10 cellular contexts compared by ENCODE assay signal in genomic region chr10:86413046-86413728, GRCh38. TPM values are rescaled to one million over a fixed set of nuclear protein-coding genes. Genes with fewer than 3 reads are reported as not detected.
DNase-seq lines count a peak whose midpoint lies in the region; ATAC-seq, FAIRE-seq and TF ChIP-seq lines count a peak whose summit lies in the region.
"Had no signal": no experiment of that assay in that cellular context is flagged by ENCODE, and none has a peak within 500 bp of the region (broad histone marks: within the 10 kb centered on the region; RNA-seq: fewer than 3 reads in every experiment).

No MANE protein-coding gene starts in this region.

- H3K9ac ChIP-seq in MM.1S (ENCODE audit: low read length) (peak overlapping the region; percentile 54), HepG2 (ENCODE audit: insufficient read depth, low read depth, low read length) (no peak overlapping the region)

- TF ChIP-seq EP300 in HepG2 (IDR thresholded peaks at IDR 0.05; ENCODE audit: low read depth in 2 of 2, low read length in 2 of 2) (no peak), HepG2 (CRISPR knock-in tag; IDR thresholded peaks at IDR 0.05; ENCODE audit: borderline replicate concordance) (no peak)

- in situ Hi-C loops in HepG2 (cut with HindIII; ENCODE audit: extremely low pct_ligation_motif_present, low pct_unique_long_range_greater_than_20kb), result no loop called here

- peak overlapping the region; percentile 82 for H3K4me2 ChIP-seq in MM.1S (ENCODE audit: low read depth, low read length)
- no peak overlapping the region for H3K4me2 ChIP-seq in HepG2 (ENCODE audit: low read depth, low read length)

- H3K27me3 ChIP-seq in MM.1S (replicated peaks; ENCODE audit: insufficient read depth, low read length), result no peaks in the 10 kb centered on the region
- no peaks in the 10 kb centered on the region for H3K27me3 ChIP-seq in HepG2 (ENCODE audit: control insufficient read depth in 1 of 2, insufficient read depth in 2 of 2, low read length in 2 of 2)

- H4K20me1 ChIP-seq in MM.1S (ENCODE audit: insufficient read depth, low read length) (no peaks in the 10 kb centered on the region), HepG2 (ENCODE audit: insufficient read depth, low read length) (no peaks in the 10 kb centered on the region)

- H3F3A ChIP-seq in MM.1S (ENCODE audit: insufficient read depth, low read length), result peaks cover 37% of the 10 kb centered on the region

- H2AFZ ChIP-seq in MM.1S (ENCODE audit: low read length) (peak overlapping the region; percentile 4; the same call in 1 of the 2 replicates), HepG2 (ENCODE audit: low read length) (no peak overlapping the region)

- DNase-seq in MM.1S (peak; percentile 87), SKM-1 treated with dmso at 0.1 percent for 144 hours (lab: John Stamatoyannopoulos, UW; ENCODE audit: unreplicated experiment) (no peak), DMS79 treated with DMSO at 0.1 percent for 48 hours (lab: John Stamatoyannopoulos, UW) (no peak), SK-N-DZ (ENCODE audit: low spot score) (no peak), HepG2 (ENCODE audit: low spot score) (no peak)
- DNase-seq: heart right ventricle had no signal

- H3K27ac ChIP-seq in MM.1S (ENCODE audit: low read length) (peak overlapping the region; percentile 91), HepG2 (ENCODE audit: extremely low read length, insufficient read depth, low read length) (no peak overlapping the region)

- H3K4me3 ChIP-seq in MM.1S (ENCODE audit: low read length) (peak overlapping the region; percentile 11; the same call in 1 of the 2 replicates), HepG2 (replicated peaks in 1 of 3; ENCODE audit: insufficient read depth in 1 of 3, low read depth in 2 of 3, low read length in 3 of 3) (no peak overlapping the region)
- H3K4me3 ChIP-seq: heart right ventricle had no signal

- TF ChIP-seq POLR2A in GM18505 (IDR thresholded peaks at IDR 0.05; ENCODE audit: borderline replicate concordance, extremely low read depth, insufficient read depth, insufficient read length) (no peak), HepG2 (IDR thresholded peaks at IDR 0.05; ENCODE audit: insufficient read depth in 1 of 2, low read depth in 2 of 2, low read length in 2 of 2) (no peak)

- no peaks in the 10 kb centered on the region for H3K9me2 ChIP-seq in MM.1S (replicated peaks; ENCODE audit: insufficient read depth, low read length)

- CTCF ChIA-PET in HepG2 (lab: Yijun Ruan, JAX; ENCODE audit: low intra/inter-chr PET ratio, low total read pairs), result no interaction called here

- H3K36me3 ChIP-seq in MM.1S (replicated peaks; ENCODE audit: insufficient read depth, low read length) (no peaks in the 10 kb centered on the region), HepG2 (replicated peaks in 1 of 2; ENCODE audit: control insufficient read depth in 1 of 2, insufficient read depth in 2 of 2, low read length in 2 of 2) (no peaks in the 10 kb centered on the region)
- H3K36me3 ChIP-seq: heart right ventricle had no signal

- intact Hi-C loops in HepG2 (cut with micrococcal nuclease; ENCODE audit: unreplicated experiment), result no loop called here

- H3K9me3 ChIP-seq in MM.1S (replicated peaks; ENCODE audit: insufficient read depth, low read length), result no peaks in the 10 kb centered on the region
- H3K9me3 ChIP-seq in HepG2 (ENCODE audit: low read length), result no peaks in the 10 kb centered on the region

- no peak for FAIRE-seq in HepG2 (lab: Jason Lieb, UNC)

- no TSS peak for BruUV-seq in HepG2 (replicated peaks; lab: Mats Ljungman, UMichigan)

- H3K79me2 ChIP-seq in MM.1S (ENCODE audit: low read length) (no peaks in the 10 kb centered on the region), HepG2 (ENCODE audit: insufficient read depth, low read length) (no peaks in the 10 kb centered on the region)

- TF ChIP-seq RAD21 in HepG2 (CRISPR knock-in tag; IDR thresholded peaks at IDR 0.05), result no peak

- POLR2A ChIA-PET in HepG2 (lab: Yijun Ruan, JAX), result no interaction called here

- H3K4me1 ChIP-seq in MM.1S (ENCODE audit: low read length) (peaks cover 38% of the 10 kb centered on the region), HepG2 (ENCODE audit: insufficient read depth, low read length) (peaks cover 37% of the 10 kb centered on the region)

- 90% methylated on average over 6 of the region's 6 CpGs for WGBS in HepG2 (ENCODE audit: low lambda C conversion rate)

- TF ChIP-seq CTCF in MM.1S (IDR thresholded peaks at IDR 0.05; ENCODE audit: low read length) (no peak), HepG2 (CRISPR knock-in tag; IDR thresholded peaks at IDR 0.05) (no peak)

- ATAC-seq in GM18505 (IDR thresholded peaks at IDR 0.05; ENCODE audit: unreplicated experiment), result peak; percentile 74
- ATAC-seq in GM21825 (IDR thresholded peaks at IDR 0.05; ENCODE audit: unreplicated experiment), result peak; percentile 71
- peak; percentile 65 for ATAC-seq in esophagus mucosa
- no peak for ATAC-seq in HepG2
- ATAC-seq: Panc1 had no signal

TF ChIP-seq in HepG2, 621 proteins besides CTCF, POLR2A, EP300 and RAD21:
- TF ChIP-seq SMYD3 (CRISPR knock-in tag; IDR thresholded peaks at IDR 0.05), result no peak
- no peak for TF ChIP-seq HOXA5 (CRISPR knock-in tag; IDR thresholded peaks at IDR 0.05)
- TF ChIP-seq ZNF44 (CRISPR knock-in tag; IDR thresholded peaks at IDR 0.05), result no peak
- no peak for TF ChIP-seq ZBTB43 (CRISPR knock-in tag; conservative IDR thresholded peaks at IDR 0.05)
- no peak for TF ChIP-seq GMEB2 (CRISPR knock-in tag; IDR thresholded peaks at IDR 0.05; ENCODE audit: low read depth)
- no peak for TF ChIP-seq CHD4 (IDR thresholded peaks at IDR 0.05; ENCODE audit: borderline replicate concordance, low read length)

RNA-seq across cellular contexts. Expression of gene GRID1, which starts 46.6 kb away (rescaled TPM):
- total RNA-seq in esophagus mucosa (0.68 TPM), HepG2 (2016; rRNA removed; fragmentation: Illumina TruSeq; extraction: Trizol) (not detected in 2 replicates)
- polyA plus RNA-seq in SK-N-DZ (2014; cell fraction: cytosol; rRNA removed), result 7.1 and 8.1 TPM in 2 replicates
- polyA plus RNA-seq in SK-N-DZ (2014; cell fraction: nucleus; rRNA removed), result 4.2 and 6.2 TPM in 2 replicates
- total RNA-seq in HepG2 (2016; cell fraction: cytosol; rRNA removed; fragmentation: Illumina TruSeq; extraction: Trizol; ENCODE audit: low read depth), result not detected in 2 replicates
- total RNA-seq in HepG2 (2016; cell fraction: insoluble cytoplasmic fraction; rRNA removed; fragmentation: Illumina TruSeq; extraction: Trizol), result not detected in 2 replicates
- not detected in 2 replicates for total RNA-seq in HepG2 (2016; cell fraction: membrane; rRNA removed; fragmentation: Illumina TruSeq; extraction: Trizol)
- not detected in 2 replicates for total RNA-seq in HepG2 (2016; cell fraction: nucleus; rRNA removed; fragmentation: Illumina TruSeq; extraction: Trizol)
- 0.03 and 0.05 TPM in 2 replicates for polyA plus RNA-seq in HepG2 (2011; rRNA removed)
- 0.01 and 0.03 TPM in 2 replicates for polyA plus RNA-seq in HepG2 (2011; cell fraction: cytosol; rRNA removed)
- polyA plus RNA-seq in HepG2 (2011; cell fraction: nucleus; rRNA removed), result not detected in 2 replicates
- not detected in 2 replicates for polyA plus RNA-seq in HepG2 (2012)
- not detected in 2 replicates for polyA plus RNA-seq in HepG2 (2016; cell fraction: cytosol; fragmentation: Illumina TruSeq; extraction: Trizol; ENCODE audit: low read depth)
- polyA plus RNA-seq in HepG2 (2016; cell fraction: insoluble cytoplasmic fraction; fragmentation: Illumina TruSeq; extraction: Trizol; ENCODE audit: low read depth), result not detected in 2 replicates
- not detected in 2 replicates for polyA plus RNA-seq in HepG2 (2016; cell fraction: membrane; fragmentation: Illumina TruSeq; extraction: Trizol; ENCODE audit: low read depth)
- polyA plus RNA-seq in HepG2 (2016; cell fraction: nucleus; fragmentation: Illumina TruSeq; extraction: Trizol; ENCODE audit: insufficient read depth, low read depth), result not detected in 2 replicates
- 5.3 TPM in 1 of 2 replicates, not detected in the other for polyA minus RNA-seq in HepG2 (2011; rRNA and poly(A)+ RNA removed; ENCODE audit: low replicate concordance)
- not detected in 2 replicates for polyA minus RNA-seq in HepG2 (2011; cell fraction: cytosol; rRNA and poly(A)+ RNA removed)
- polyA minus RNA-seq in HepG2 (2011; cell fraction: nucleus; rRNA and poly(A)+ RNA removed), result 0.25 TPM in 1 of 2 replicates, not detected in the other
